In genomic region chr6:155660243-155660977, GRCh38 we compare ENCODE assay signal across 21 cellular contexts.
"Had no signal": no experiment of that assay in that cellular context is flagged by ENCODE, and none has a peak within 500 bp of the region (broad histone marks: within the 10 kb centered on the region; RNA-seq: fewer than 3 reads in every experiment).

No MANE protein-coding gene starts in this region.

- H3K27ac Mint-ChIP-seq: dendritic cell treated with granulocyte-macrophage colony-stimulating factor and Interleukin-4, amounts not matched to agents 40 ng/mL and 50 ng/mL, for 4 days; naive thymus-derived CD4-positive, alpha-beta T cell; nephron; stimulated activated naive CD8-positive, alpha-beta T cell treated with anti-CD3 and anti-CD28 coated beads, Interleukin-15, amount 100 ng/mL, for 72 hours had no signal

- H3K4me3 Mint-ChIP-seq: dendritic cell treated with granulocyte-macrophage colony-stimulating factor and Interleukin-4, amounts not matched to agents 40 ng/mL and 50 ng/mL, for 4 days; naive thymus-derived CD4-positive, alpha-beta T cell; nephron; stimulated activated naive CD8-positive, alpha-beta T cell treated with anti-CD3 and anti-CD28 coated beads, Interleukin-15, amount 100 ng/mL, for 72 hours had no signal

- H3K36me3 Mint-ChIP-seq: naive thymus-derived CD4-positive, alpha-beta T cell had no signal

- ATAC-seq: left lung; naive thymus-derived CD4-positive, alpha-beta T cell; pancreas; right lobe of liver; stimulated activated naive CD8-positive, alpha-beta T cell treated with anti-CD3 and anti-CD28 coated beads, Interleukin-15, amount 100 ng/mL, for 72 hours had no signal

- DNase-seq: colonic mucosa; effector CD8-positive, alpha-beta T cell; esophagus squamous epithelium; kidney; left lung; mesenchymal stem cell; midbrain; naive thymus-derived CD4-positive, alpha-beta T cell; occipital lobe; pancreas; right lobe of liver; small intestine; stimulated activated CD4-positive, alpha-beta T cell treated with anti-CD3 and anti-CD28 coated beads, Interleukin-15, amount 100 ng/mL, for 24 hours; stimulated activated CD4-positive, alpha-beta T cell treated with anti-CD3 and anti-CD28 coated beads, Interleukin-4, amount 100 ng/mL, for 1 hour; stimulated activated CD8-positive, alpha-beta memory T cell treated with anti-CD3 and anti-CD28 coated beads, Interleukin-4, amount 100 ng/mL, for 48 hours; stimulated activated naive CD4-positive, alpha-beta T cell; stimulated activated naive CD8-positive, alpha-beta T cell treated with anti-CD3 and anti-CD28 coated beads, Interleukin-15, amount 100 ng/mL, for 72 hours; thyroid gland; trophoblast cell had no signal

- H3K27me3 Mint-ChIP-seq: dendritic cell treated with granulocyte-macrophage colony-stimulating factor and Interleukin-4, amounts not matched to agents 40 ng/mL and 50 ng/mL, for 4 days had no signal

- H3K4me1 Mint-ChIP-seq: naive thymus-derived CD4-positive, alpha-beta T cell; nephron; stimulated activated naive CD8-positive, alpha-beta T cell treated with anti-CD3 and anti-CD28 coated beads, Interleukin-15, amount 100 ng/mL, for 72 hours had no signal
